In genomic region chr6:79089552-79090404, GRCh38 we compare ENCODE assay signal across 2 cellular contexts.
TF ChIP-seq lines count a peak whose summit lies in the region.

No MANE protein-coding gene starts in this region.

TF ChIP-seq in HEK293, 187 proteins besides CTCF, POLR2A, EP300 and RAD21 (continues in another document):
- TF ChIP-seq ZNF48 (tag by site-specific recombination; IDR thresholded peaks at IDR 0.05) (no peak), ZNF23 (tag by site-specific recombination; IDR thresholded peaks at IDR 0.05; ENCODE audit: borderline replicate concordance) (peak; percentile 14; the same call in 1 of the 2 replicates), EGR2 (tag by site-specific recombination; IDR thresholded peaks at IDR 0.05; ENCODE audit: low read depth) (no peak), ZEB2 (tag by site-specific recombination; IDR thresholded peaks at IDR 0.05) (no peak), ZNF341 (tag by site-specific recombination; IDR thresholded peaks at IDR 0.05; ENCODE audit: low read depth) (no peak), ZNF398 (tag by site-specific recombination; IDR thresholded peaks at IDR 0.05) (peak; percentile 11; the same call in 1 of the 2 replicates), ZNF514 (tag by site-specific recombination; IDR thresholded peaks at IDR 0.05) (0 out of 2 replicates have a peak, but pooled peaks have one; percentile 8), PRDM1 (tag by site-specific recombination; IDR thresholded peaks at IDR 0.05) (peak; percentile 100), ZNF416 (tag by site-specific recombination; IDR thresholded peaks at IDR 0.05) (no peak), ZNF521 (tag by site-specific recombination; IDR thresholded peaks at IDR 0.05) (peak; percentile 23; the same call in 1 of the 2 replicates), ZNF157 (tag by site-specific recombination; IDR thresholded peaks at IDR 0.05) (peak; percentile 12; the same call in 1 of the 2 replicates), ZNF544 (tag by site-specific recombination; IDR thresholded peaks at IDR 0.05) (peak; percentile 5; the same call in 1 of the 2 replicates), ZNF114 (tag by site-specific recombination; IDR thresholded peaks at IDR 0.05) (peak; percentile 12; the same call in 1 of the 2 replicates), ZNF571 (tag by site-specific recombination; IDR thresholded peaks at IDR 0.05) (no peak), KLF7 (tag by site-specific recombination; IDR thresholded peaks at IDR 0.05; ENCODE audit: borderline replicate concordance) (no peak), ZNF202 (tag by site-specific recombination; IDR thresholded peaks at IDR 0.05; ENCODE audit: borderline replicate concordance) (peak; percentile 50; the same call in 1 of the 2 replicates), ZBTB21 (tag by site-specific recombination; IDR thresholded peaks at IDR 0.05) (no peak), ZNF394 (tag by site-specific recombination; IDR thresholded peaks at IDR 0.05; ENCODE audit: borderline replicate concordance) (no peak), ZNF501 (tag by site-specific recombination; IDR thresholded peaks at IDR 0.05) (no peak), ZNF596 (tag by site-specific recombination; IDR thresholded peaks at IDR 0.05) (no peak), ZNF184 (tag by site-specific recombination; IDR thresholded peaks at IDR 0.05) (no peak), OSR2 (tag by site-specific recombination; IDR thresholded peaks at IDR 0.05) (no peak), YY1 (tag by site-specific recombination; IDR thresholded peaks at IDR 0.05) (no peak), SP2 (tag by site-specific recombination; IDR thresholded peaks at IDR 0.05) (no peak), ZNF366 (tag by site-specific recombination; conservative IDR thresholded peaks at IDR 0.05) (peak; percentile 99), ZBTB10 (tag by site-specific recombination; IDR thresholded peaks at IDR 0.05) (no peak), ZNF155 (tag by site-specific recombination; IDR thresholded peaks at IDR 0.05) (no peak), ZNF223 (tag by site-specific recombination; IDR thresholded peaks at IDR 0.05) (0 out of 2 replicates have a peak, but pooled peaks have one; percentile 63)
- TF ChIP-seq, protein P1, sequence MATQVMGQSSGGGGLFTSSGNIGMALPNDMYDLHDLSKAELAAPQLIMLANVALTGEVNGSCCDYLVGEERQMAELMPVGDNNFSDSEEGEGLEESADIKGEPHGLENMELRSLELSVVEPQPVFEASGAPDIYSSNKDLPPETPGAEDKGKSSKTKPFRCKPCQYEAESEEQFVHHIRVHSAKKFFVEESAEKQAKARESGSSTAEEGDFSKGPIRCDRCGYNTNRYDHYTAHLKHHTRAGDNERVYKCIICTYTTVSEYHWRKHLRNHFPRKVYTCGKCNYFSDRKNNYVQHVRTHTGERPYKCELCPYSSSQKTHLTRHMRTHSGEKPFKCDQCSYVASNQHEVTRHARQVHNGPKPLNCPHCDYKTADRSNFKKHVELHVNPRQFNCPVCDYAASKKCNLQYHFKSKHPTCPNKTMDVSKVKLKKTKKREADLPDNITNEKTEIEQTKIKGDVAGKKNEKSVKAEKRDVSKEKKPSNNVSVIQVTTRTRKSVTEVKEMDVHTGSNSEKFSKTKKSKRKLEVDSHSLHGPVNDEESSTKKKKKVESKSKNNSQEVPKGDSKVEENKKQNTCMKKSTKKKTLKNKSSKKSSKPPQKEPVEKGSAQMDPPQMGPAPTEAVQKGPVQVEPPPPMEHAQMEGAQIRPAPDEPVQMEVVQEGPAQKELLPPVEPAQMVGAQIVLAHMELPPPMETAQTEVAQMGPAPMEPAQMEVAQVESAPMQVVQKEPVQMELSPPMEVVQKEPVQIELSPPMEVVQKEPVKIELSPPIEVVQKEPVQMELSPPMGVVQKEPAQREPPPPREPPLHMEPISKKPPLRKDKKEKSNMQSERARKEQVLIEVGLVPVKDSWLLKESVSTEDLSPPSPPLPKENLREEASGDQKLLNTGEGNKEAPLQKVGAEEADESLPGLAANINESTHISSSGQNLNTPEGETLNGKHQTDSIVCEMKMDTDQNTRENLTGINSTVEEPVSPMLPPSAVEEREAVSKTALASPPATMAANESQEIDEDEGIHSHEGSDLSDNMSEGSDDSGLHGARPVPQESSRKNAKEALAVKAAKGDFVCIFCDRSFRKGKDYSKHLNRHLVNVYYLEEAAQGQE (tag by site-specific recombination; IDR thresholded peaks at IDR 0.05) = peak; percentile 19; the same call in 1 of the 2 replicates

TF ChIP-seq in K562, 482 proteins besides CTCF, POLR2A, EP300 and RAD21:
- no peak for TF ChIP-seq ZBTB17 (CRISPR knock-in tag; IDR thresholded peaks at IDR 0.05)
- no peak for TF ChIP-seq ZNF583 (CRISPR knock-in tag; IDR thresholded peaks at IDR 0.05)
- peak; percentile 13; the same call in 1 of the 2 replicates for TF ChIP-seq ELF4 (CRISPR knock-in tag; IDR thresholded peaks at IDR 0.05)
- TF ChIP-seq CREM (IDR thresholded peaks at IDR 0.05; ENCODE audit: low read depth) = no peak
- TF ChIP-seq ILK (tag; IDR thresholded peaks at IDR 0.05; ENCODE audit: borderline replicate concordance, low read depth) = no peak
- TF ChIP-seq MAFG (tag; conservative IDR thresholded peaks at IDR 0.05) = no peak
- 0 out of 2 replicates have a peak, but pooled peaks have one; percentile 39 for TF ChIP-seq MTA1 (IDR thresholded peaks at IDR 0.05; ENCODE audit: borderline replicate concordance)
- TF ChIP-seq ZNF512 (tag; IDR thresholded peaks at IDR 0.05) = peak; percentile 96
- TF ChIP-seq ZNF639 (CRISPR knock-in tag; conservative IDR thresholded peaks at IDR 0.05 in 1 of 2, IDR thresholded peaks at IDR 0.05 in 1 of 2) = no peak
- TF ChIP-seq ZBTB9 (CRISPR knock-in tag; IDR thresholded peaks at IDR 0.05) = no peak
- TF ChIP-seq CBX3 (IDR thresholded peaks at IDR 0.05; ENCODE audit: borderline replicate concordance in 1 of 2, low read length in 2 of 2) = no peak
- 0 out of 4 replicates have a peak, but pooled peaks of 1 of the 2 experiments have one; percentile 7 for TF ChIP-seq MCM7 (IDR thresholded peaks at IDR 0.05)
- TF ChIP-seq COPS2 (conservative IDR thresholded peaks at IDR 0.05) = no peak
- no peak for TF ChIP-seq ZBTB7A (IDR thresholded peaks at IDR 0.05; ENCODE audit: borderline replicate concordance, control insufficient read depth, low read depth, low read length)
- no peak for TF ChIP-seq C11orf30 (IDR thresholded peaks at IDR 0.05; ENCODE audit: low read depth)
- TF ChIP-seq NELFE (IDR thresholded peaks at IDR 0.05; ENCODE audit: insufficient read depth, insufficient read length) = no peak
- TF ChIP-seq MITF (IDR thresholded peaks at IDR 0.05) = no peak
- no peak for TF ChIP-seq NCOA2 (IDR thresholded peaks at IDR 0.05; ENCODE audit: partially characterized antibody in 2 of 2)
- TF ChIP-seq KHSRP (IDR thresholded peaks at IDR 0.05) = no peak
- no peak for TF ChIP-seq CREB1 (IDR thresholded peaks at IDR 0.05)
- TF ChIP-seq CREB1 (CRISPR knock-in tag; IDR thresholded peaks at IDR 0.05) = no peak
- 0 out of 2 replicates have a peak, but pooled peaks have one; percentile 54 for TF ChIP-seq ZBTB26 (CRISPR knock-in tag; IDR thresholded peaks at IDR 0.05)
- TF ChIP-seq OTX1 (CRISPR knock-in tag; IDR thresholded peaks at IDR 0.05) = 0 out of 2 replicates have a peak, but pooled peaks have one; percentile 17
- TF ChIP-seq HDAC1 (IDR thresholded peaks at IDR 0.05) = 0 out of 4 replicates have a peak, but pooled peaks of 1 of the 2 experiments have one; percentile 35
- no peak for TF ChIP-seq TGIF2 (CRISPR knock-in tag; IDR thresholded peaks at IDR 0.05)
- TF ChIP-seq ZNF644 (tag; IDR thresholded peaks at IDR 0.05; ENCODE audit: low read depth) = no peak
- TF ChIP-seq RFX1 (IDR thresholded peaks at IDR 0.05) = no peak
- no peak for TF ChIP-seq MBD2 (IDR thresholded peaks at IDR 0.05; ENCODE audit: borderline replicate concordance, low read depth)
- TF ChIP-seq ZNF699 (CRISPR knock-in tag; IDR thresholded peaks at IDR 0.05; ENCODE audit: insufficient replicate concordance) = no peak
